ENCODE assay signal across 21 cellular contexts in the genomic region with DNA sequence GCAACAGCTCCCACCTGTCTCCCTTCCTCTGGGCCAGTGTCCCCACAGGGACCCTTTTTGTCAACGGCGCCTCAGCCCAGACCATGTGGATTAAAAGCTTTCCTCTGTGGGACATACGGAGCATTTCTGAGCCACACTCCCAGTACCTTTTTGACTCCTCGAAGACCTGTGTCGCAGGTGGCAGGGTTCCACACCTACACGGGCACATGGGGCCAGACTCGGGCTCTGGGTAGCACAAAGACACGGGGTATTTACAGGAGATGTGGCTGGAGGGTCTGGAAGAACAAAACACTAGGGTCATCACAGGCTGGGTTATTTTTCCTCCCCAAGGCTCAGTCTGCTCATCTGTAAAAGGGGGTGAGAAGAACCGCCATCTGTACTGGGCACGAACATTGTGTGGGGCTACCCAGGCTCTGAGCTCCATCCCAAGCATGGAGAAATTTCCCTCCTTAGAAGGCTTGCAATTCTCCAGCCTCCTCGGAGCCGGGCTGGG. TPM values are rescaled to one million over a fixed set of nuclear protein-coding genes. Genes with fewer than 3 reads are reported as not detected.
A peak's percentile ranks its signal among the peaks of the same experiment; 100 is the strongest.
DNase-seq lines count a peak whose midpoint lies in the region; ATAC-seq, FAIRE-seq and TF ChIP-seq lines count a peak whose summit lies in the region.
"Had no signal": no experiment of that assay in that cellular context is flagged by ENCODE, and none has a peak within 500 bp of the region (broad histone marks: within the 10 kb centered on the region; RNA-seq: fewer than 3 reads in every experiment).

No MANE protein-coding gene starts in this region.

- peak overlapping the region in 2 of 3 experiments; percentile 35 to 57 for H3K4me3 Mint-ChIP-seq in nephron
- H3K4me3 Mint-ChIP-seq in activated CD4-positive, alpha-beta T cell treated with anti-CD3 and anti-CD28 coated beads, Interleukin-2, amount 10 ng/mL, durations not matched to agents 7 days and 5 days = no peak overlapping the region
- H3K4me3 Mint-ChIP-seq: activated CD8-positive, alpha-beta memory T cell treated with anti-CD3 and anti-CD28 coated beads, Interleukin-2, amount 10 ng/mL, durations not matched to agents 7 days and 5 days; CD4-positive, alpha-beta T cell had no signal

- no peak overlapping the region for H3K4me3 ChIP-seq in A549
- H3K4me3 ChIP-seq in PC-9 = no peak overlapping the region
- H3K4me3 ChIP-seq in hepatocyte = no peak overlapping the region
- H3K4me3 ChIP-seq in WERI-Rb-1 (ENCODE audit: low read depth, low read length) = no peak overlapping the region
- H3K4me3 ChIP-seq: HAP-1, SK-N-MC, thyroid gland had no signal

- H3K4me2 ChIP-seq in A549 (no peak overlapping the region), PC-9 (no peak overlapping the region), hepatocyte (peak overlapping the region; percentile 67)

- H3K79me2 ChIP-seq in PC-9 (ENCODE audit: low read depth) = no peaks in the 10 kb centered on the region
- H3K79me2 ChIP-seq in hepatocyte = no peaks in the 10 kb centered on the region

- no peak overlapping the region for H2AFZ ChIP-seq in PC-9
- H2AFZ ChIP-seq in hepatocyte = no peak overlapping the region

- H3K36me3 ChIP-seq in PC-9 (ENCODE audit: low read depth) (no peaks in the 10 kb centered on the region), hepatocyte (replicated peaks; ENCODE audit: insufficient read depth, low read depth) (no peaks in the 10 kb centered on the region), WERI-Rb-1 (no peaks in the 10 kb centered on the region)
- H3K36me3 ChIP-seq: HAP-1, thyroid gland had no signal

- TF ChIP-seq RAD21 in A549 (conservative IDR thresholded peaks at IDR 0.05 in 1 of 2, IDR thresholded peaks at IDR 0.05 in 1 of 2) = no peak

- no peaks in the 10 kb centered on the region for H3K9me3 Mint-ChIP-seq in nephron
- H3K9me3 Mint-ChIP-seq in activated CD4-positive, alpha-beta T cell treated with anti-CD3 and anti-CD28 coated beads, Interleukin-2, amount 10 ng/mL, durations not matched to agents 7 days and 5 days = no peaks in the 10 kb centered on the region
- H3K9me3 Mint-ChIP-seq: CD4-positive, alpha-beta T cell had no signal

- no peak for FAIRE-seq in A549 (lab: Jason Lieb, UNC)
- FAIRE-seq: GM19239 had no signal

- H3K9me3 ChIP-seq in A549 (no peaks in the 10 kb centered on the region), PC-9 (ENCODE audit: insufficient read depth, low read depth) (no peaks in the 10 kb centered on the region), hepatocyte (ENCODE audit: low read depth) (no peaks in the 10 kb centered on the region), WERI-Rb-1 (ENCODE audit: severe bottlenecking) (no peaks in the 10 kb centered on the region)
- H3K9me3 ChIP-seq: HAP-1, thyroid gland had no signal

- ATAC-seq in A549 = no peak
- ATAC-seq: activated CD8-positive, alpha-beta memory T cell treated with anti-CD3 and anti-CD28 coated beads, Interleukin-2, amount 10 ng/mL, durations not matched to agents 7 days and 5 days; Panc1 had no signal

- H3F3A ChIP-seq in PC-9 (ENCODE audit: insufficient read depth, low read depth) = peaks cover 35% of the 10 kb centered on the region

- POLR2A ChIA-PET in A549 (lab: Yijun Ruan, JAX) = interaction anchor here (1.1 kb wide), 1 partner anchor 48 kb away, joined by 3 read pairs; the partner anchor contains the start of gene LITAF
- POLR2A ChIA-PET in PC-9 (lab: Charles Lee; ENCODE audit: unreplicated experiment) = interaction anchor here (0.6 to 1.5 kb wide), 5 partner anchors 8 to 616 kb away, joined by 3 to 12 read pairs (median 4); partner anchors contain the start of gene LITAF
- POLR2A ChIA-PET in activated CD4-positive, alpha-beta T cell treated with anti-CD3 and anti-CD28 coated beads, Interleukin-2, amount 10 ng/mL, durations not matched to agents 7 days and 5 days (lab: Charles Lee) = no interaction called here

- CTCF ChIA-PET in A549 (lab: Yijun Ruan, JAX) = interaction anchor here (1.1 to 2.2 kb wide), 5 partner anchors 9 to 240 kb away, joined by 3 to 9 read pairs (median 4); no protein-coding TSS in a partner anchor
- CTCF ChIA-PET in PC-9 (lab: Charles Lee) = interaction anchor here (0.8 to 1.2 kb wide), 2 partner anchors 39 to 104 kb away, joined by 3 read pairs; no protein-coding TSS in a partner anchor
- CTCF ChIA-PET in activated CD4-positive, alpha-beta T cell treated with anti-CD3 and anti-CD28 coated beads, Interleukin-2, amount 10 ng/mL, durations not matched to agents 7 days and 5 days (lab: Charles Lee) = interaction anchor here (0.5 to 0.7 kb wide), 2 partner anchors 9 to 75 kb away, joined by 3 read pairs; no protein-coding TSS in a partner anchor

- peaks cover 4% of the 10 kb centered on the region for H3K27me3 Mint-ChIP-seq in nephron (ENCODE audit: low read depth)
- peaks cover 12% of the 10 kb centered on the region for H3K27me3 Mint-ChIP-seq in activated CD4-positive, alpha-beta T cell treated with anti-CD3 and anti-CD28 coated beads, Interleukin-2, amount 10 ng/mL, durations not matched to agents 7 days and 5 days
- H3K27me3 Mint-ChIP-seq: activated CD8-positive, alpha-beta memory T cell treated with anti-CD3 and anti-CD28 coated beads, Interleukin-2, amount 10 ng/mL, durations not matched to agents 7 days and 5 days; CD4-positive, alpha-beta T cell had no signal

- 90% methylated on average over 10 of the region's 12 CpGs for WGBS in A549 (ENCODE audit: missing lambda C conversion rate)
- WGBS in hepatocyte (ENCODE audit: low lambda C conversion rate, missing lambda C conversion rate) = 71% methylated on average over 12 of the region's 12 CpGs

- H4K20me1 ChIP-seq in PC-9 (ENCODE audit: insufficient read depth) = no peaks in the 10 kb centered on the region
- H4K20me1 ChIP-seq in hepatocyte (ENCODE audit: insufficient read depth, poor library complexity, severe bottlenecking) = no peaks in the 10 kb centered on the region

- BruUV-seq in PC-9 (replicated peaks; lab: Mats Ljungman, UMichigan) = TSS peak; percentile 63

- no peaks in the 10 kb centered on the region for H3K36me3 Mint-ChIP-seq in nephron (ENCODE audit: low read depth)
- no peaks in the 10 kb centered on the region for H3K36me3 Mint-ChIP-seq in activated CD4-positive, alpha-beta T cell treated with anti-CD3 and anti-CD28 coated beads, Interleukin-2, amount 10 ng/mL, durations not matched to agents 7 days and 5 days (ENCODE audit: low read depth)
- H3K36me3 Mint-ChIP-seq: activated CD8-positive, alpha-beta memory T cell treated with anti-CD3 and anti-CD28 coated beads, Interleukin-2, amount 10 ng/mL, durations not matched to agents 7 days and 5 days had no signal

- no peak for TF ChIP-seq EP300 in A549 (IDR thresholded peaks at IDR 0.05)

- H3K9me2 ChIP-seq in PC-9 (ENCODE audit: insufficient read depth) (no peaks in the 10 kb centered on the region), hepatocyte (replicated peaks; ENCODE audit: insufficient read depth) (no peaks in the 10 kb centered on the region)

- H3K27me3 ChIP-seq in PC-9 (ENCODE audit: insufficient read depth, low read depth) (no peaks in the 10 kb centered on the region), hepatocyte (no peaks in the 10 kb centered on the region), WERI-Rb-1 (ENCODE audit: insufficient read depth, low read depth, severe bottlenecking) (no peaks in the 10 kb centered on the region)
- H3K27me3 ChIP-seq: thyroid gland had no signal

- H3K4me1 ChIP-seq in A549 (peaks cover 46% of the 10 kb centered on the region), PC-9 (replicated peaks; ENCODE audit: insufficient read depth) (peaks cover 41% of the 10 kb centered on the region), hepatocyte (ENCODE audit: insufficient read depth) (peaks cover 23% of the 10 kb centered on the region)
- H3K4me1 ChIP-seq: HAP-1 had no signal

- TF ChIP-seq CTCF in A549 (IDR thresholded peaks at IDR 0.05) (no peak), PC-9 (conservative IDR thresholded peaks at IDR 0.05) (no peak), hepatocyte (IDR thresholded peaks at IDR 0.05; ENCODE audit: poor library complexity) (no peak), nephron (IDR thresholded peaks at IDR 0.05; ENCODE audit: unreplicated experiment in 3 of 3) (no peak), WERI-Rb-1 (IDR thresholded peaks at IDR 0.05; ENCODE audit: low read depth, low read length) (no peak)

- H3K27ac ChIP-seq in A549 (peak overlapping the region; percentile 45 to 89; a peak in 5 of 6 replicates), PC-9 (no peak overlapping the region), hepatocyte (peak overlapping the region; percentile 75), WERI-Rb-1 (no peak overlapping the region)
- H3K27ac ChIP-seq: HL-60, SK-N-MC had no signal

- DNase-seq in A549 (ENCODE audit: low read depth in 1 of 2, low spot score in 1 of 2) = no peak
- no peak for DNase-seq in PC-9
- no peak for DNase-seq in hepatocyte (ENCODE audit: low spot score)
- DNase-seq in activated CD4-positive, alpha-beta T cell treated with anti-CD3 and anti-CD28 coated beads, Interleukin-2, amount 50 U/mL, for 1 hour = no peak
- no peak for DNase-seq in HuH-7.5 (ENCODE audit: low spot score)
- no peak for DNase-seq in WERI-Rb-1
- DNase-seq in activated CD4-positive, alpha-beta T cell treated with anti-CD3 and anti-CD28 coated beads, Interleukin-2, amount 10 ng/mL, durations not matched to agents 7 days and 5 days = no peak
- DNase-seq: activated CD4-positive, CD25-positive, alpha-beta regulatory T cell treated with anti-CD3 and anti-CD28 coated beads, Interleukin-2, amount 50 U/mL, for 72 hours; activated CD8-positive, alpha-beta memory T cell treated with anti-CD3 and anti-CD28 coated beads, Interleukin-2, amount 10 ng/mL, durations not matched to agents 7 days and 5 days; activated effector memory CD4-positive, alpha-beta T cell treated with Interleukin-2 at 50 U/mL for 16 hours; CD4-positive, alpha-beta T cell; head of caudate nucleus; retina; T-helper 9 cell had no signal

- H3K4me1 Mint-ChIP-seq in nephron = peaks cover 49% of the 10 kb centered on the region
- H3K4me1 Mint-ChIP-seq in activated CD4-positive, alpha-beta T cell treated with anti-CD3 and anti-CD28 coated beads, Interleukin-2, amount 10 ng/mL, durations not matched to agents 7 days and 5 days = peaks cover 16% of the 10 kb centered on the region

- no peak for TF ChIP-seq POLR2A in A549 (IDR thresholded peaks at IDR 0.05; ENCODE audit: low read length)

- peak overlapping the region in 2 of 3 experiments; percentile 2 to 51 for H3K27ac Mint-ChIP-seq in nephron
- no peak overlapping the region for H3K27ac Mint-ChIP-seq in activated CD4-positive, alpha-beta T cell treated with anti-CD3 and anti-CD28 coated beads, Interleukin-2, amount 10 ng/mL, durations not matched to agents 7 days and 5 days
- H3K27ac Mint-ChIP-seq: activated CD8-positive, alpha-beta memory T cell treated with anti-CD3 and anti-CD28 coated beads, Interleukin-2, amount 10 ng/mL, durations not matched to agents 7 days and 5 days; CD4-positive, alpha-beta T cell had no signal

- intact Hi-C loops in PC-9 (cut with micrococcal nuclease; ENCODE audit: unreplicated experiment) = no loop called here

RNA-seq across cellular contexts. Expression of gene SNN, which starts 32.5 kb away (rescaled TPM):
- polyA plus RNA-seq in A549 (2011; rRNA removed) (6.3 and 6.7 TPM in 2 replicates), A549 (2017; fragmentation: RNase III; extraction: RNeasy Plus Mini Kit Qiagen cat#74134 plus additional on column Dnase treatment) (8.9 to 10.7 TPM (median 9.7 TPM) in 3 replicates), hepatocyte (16.4 and 16.7 TPM in 2 replicates)
- 5.9 and 8.5 TPM in 2 replicates for polyA plus RNA-seq in A549 (2012; cell fraction: cytosol; rRNA removed)
- polyA plus RNA-seq in A549 (2012; cell fraction: nucleus; rRNA removed) = 3.6 and 5.0 TPM in 2 replicates
- polyA minus RNA-seq in A549 (2011; rRNA and poly(A)+ RNA removed) = 4.3 and 4.4 TPM in 2 replicates
- total RNA-seq in PC-9 (2021) (12.6 and 17.0 TPM in 2 replicates), hepatocyte (18.8 and 18.9 TPM in 2 replicates)
- 10 to 100 TPM; 21.7 to 23.4 TPM for total RNA-seq in activated CD4-positive, alpha-beta T cell treated with anti-CD3 and anti-CD28 coated beads, Interleukin-2, amount 10 ng/mL, durations not matched to agents 7 days and 5 days

RNA-seq across cellular contexts. Expression of gene LITAF, which starts 49.0 kb away (rescaled TPM):
- polyA plus RNA-seq in A549 (2011; rRNA removed) = 197 and 216 TPM in 2 replicates
- 250 and 441 TPM in 2 replicates for polyA plus RNA-seq in A549 (2012; cell fraction: cytosol; rRNA removed)
- polyA plus RNA-seq in A549 (2012; cell fraction: nucleus; rRNA removed) = 173 and 229 TPM in 2 replicates
- polyA plus RNA-seq in A549 (2017; fragmentation: RNase III; extraction: RNeasy Plus Mini Kit Qiagen cat#74134 plus additional on column Dnase treatment) = 197 to 227 TPM (median 218 TPM) in 3 replicates
- polyA minus RNA-seq in A549 (2011; rRNA and poly(A)+ RNA removed) = 215 and 242 TPM in 2 replicates
- 232 and 244 TPM in 2 replicates for total RNA-seq in PC-9 (2021)
- 65.6 and 78.9 TPM in 2 replicates for total RNA-seq in hepatocyte
- 119 and 134 TPM in 2 replicates for polyA plus RNA-seq in hepatocyte
- 100 to 1,000 TPM; 133 to 141 TPM for total RNA-seq in activated CD4-positive, alpha-beta T cell treated with anti-CD3 and anti-CD28 coated beads, Interleukin-2, amount 10 ng/mL, durations not matched to agents 7 days and 5 days

Comparison
In these comparisons a context has a peak if more than half of its experiments do, and no peak if none do; other contexts are left out.
1. H3K27ac ChIP-seq: peak in A549 (2 of 2) and hepatocyte (single experiment); none in PC-9 (single experiment) and WERI-Rb-1 (single experiment).